Comparison of ENCODE assay signal across 14 cellular contexts in the genomic region with DNA sequence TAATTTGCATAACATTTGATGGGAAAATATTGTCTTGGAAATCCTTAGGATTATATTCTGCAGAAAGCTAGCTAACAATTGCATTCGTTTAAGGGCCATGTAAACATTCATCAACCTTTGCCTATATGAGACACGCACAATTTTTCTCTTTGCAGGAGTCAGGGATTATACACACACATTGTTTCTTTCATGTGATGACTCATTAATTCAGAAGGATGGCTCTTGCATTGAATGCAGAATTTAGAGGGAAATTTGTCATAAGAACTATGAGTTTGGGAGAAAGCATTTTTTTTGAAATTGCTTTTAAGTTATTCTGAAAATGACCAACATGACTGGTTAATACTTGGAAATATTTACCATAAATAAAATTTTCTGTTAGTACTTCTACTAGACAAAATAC.
DNase-seq lines count a peak whose midpoint lies in the region; ATAC-seq and TF ChIP-seq lines count a peak whose summit lies in the region.
"Had no signal": no experiment of that assay in that cellular context is flagged by ENCODE, and none has a peak within 500 bp of the region (broad histone marks: within the 10 kb centered on the region; RNA-seq: fewer than 3 reads in every experiment).

No MANE protein-coding gene starts in this region.

- H3K79me2 ChIP-seq in fibroblast of lung (ENCODE audit: control insufficient read depth, insufficient read depth, low read length), result no peaks in the 10 kb centered on the region

- H3K9ac ChIP-seq in adipocyte (ENCODE audit: low read length) (no peak overlapping the region), fibroblast of lung (ENCODE audit: insufficient read depth, low read length) (no peak overlapping the region)

- no peaks in the 10 kb centered on the region for H3K4me1 ChIP-seq in adipocyte (ENCODE audit: control insufficient read depth, insufficient read depth, low read length)
- H3K4me1 ChIP-seq in fibroblast of lung (ENCODE audit: control insufficient read depth, extremely low read depth, insufficient read depth, low read length), result no peaks in the 10 kb centered on the region
- H3K4me1 ChIP-seq: A549, Caco-2 had no signal

- no peak overlapping the region for H3K27ac ChIP-seq in fibroblast of lung (ENCODE audit: insufficient read depth, low read length)
- H3K27ac ChIP-seq: A549 had no signal

- no peak overlapping the region for H3K4me2 ChIP-seq in fibroblast of lung (ENCODE audit: extremely low read depth, insufficient read depth, low read length)
- H3K4me2 ChIP-seq: A549 had no signal

- H3K27me3 ChIP-seq in adipocyte (replicated peaks; ENCODE audit: control insufficient read depth, insufficient read depth, low read length) (no peaks in the 10 kb centered on the region), fibroblast of lung (ENCODE audit: control insufficient read depth, insufficient read depth, low read length) (no peaks in the 10 kb centered on the region)

- no peak for TF ChIP-seq CTCF in fibroblast of lung (conservative IDR thresholded peaks at IDR 0.05 in 1 of 2, IDR thresholded peaks at IDR 0.05 in 1 of 2; ENCODE audit: low read depth in 1 of 2, low read length in 2 of 2)

- no peaks in the 10 kb centered on the region for H3K9me3 ChIP-seq in adipocyte (ENCODE audit: control insufficient read depth, low read length)
- no peaks in the 10 kb centered on the region for H3K9me3 ChIP-seq in fibroblast of lung (ENCODE audit: control insufficient read depth, insufficient read depth, low read depth, low read length)
- H3K9me3 ChIP-seq: A549, Caco-2 had no signal

- peak; percentile 39 for DNase-seq in NCI-H69 (lab: John Stamatoyannopoulos, UW)
- peak; percentile 45 for DNase-seq in adipocyte (ENCODE audit: low read depth)
- DNase-seq in fibroblast of lung (ENCODE audit: low read depth in 2 of 2), result peak; percentile 1 to 15
- DNase-seq in NCI-H524 treated with DMSO at 0.1 percent for 48 hours (lab: John Stamatoyannopoulos, UW), result no peak
- no peak for DNase-seq in stimulated activated CD4-positive, alpha-beta T cell treated with anti-CD3 and anti-CD28 coated beads, Interleukin-2, amount 100 ng/mL, for 48 hours
- DNase-seq: Caco-2; CD8-positive, alpha-beta memory T cell; DND-41; GDM1; IMR-90 had no signal

- H4K20me1 ChIP-seq in fibroblast of lung (ENCODE audit: control insufficient read depth, extremely low read depth, insufficient read depth, low read length), result no peaks in the 10 kb centered on the region

- ATAC-seq in SK-N-SH treated with all-trans-retinoic acid at 6 μM for 48 hours, result no peak
- ATAC-seq in HG03135 (IDR thresholded peaks at IDR 0.05; ENCODE audit: unreplicated experiment), result no peak
- ATAC-seq: A549, HCT116 had no signal

- H3K4me3 ChIP-seq in adipocyte (ENCODE audit: low read length), result no peak overlapping the region
- no peak overlapping the region for H3K4me3 ChIP-seq in fibroblast of lung (replicated peaks in 1 of 4; ENCODE audit: control extremely low read depth in 1 of 4, insufficient read depth in 1 of 4, low read depth in 3 of 4, low read length in 4 of 4)
- H3K4me3 ChIP-seq: A549 had no signal

- H3K36me3 ChIP-seq in adipocyte (ENCODE audit: control insufficient read depth, insufficient read depth, low read length, severe bottlenecking) (no peaks in the 10 kb centered on the region), fibroblast of lung (ENCODE audit: control insufficient read depth, insufficient read depth, low read length) (no peaks in the 10 kb centered on the region)

- no peak overlapping the region for H2AFZ ChIP-seq in fibroblast of lung (ENCODE audit: low read length)

TF ChIP-seq in SK-N-SH treated with all-trans-retinoic acid at 6 μM for 48 hours, 23 proteins besides CTCF, POLR2A, EP300 and RAD21:
- TF ChIP-seq ZNF70 (CRISPR knock-in tag; IDR thresholded peaks at IDR 0.05) (no peak), ARNTL (CRISPR knock-in tag; IDR thresholded peaks at IDR 0.05; ENCODE audit: borderline replicate concordance, low read depth) (no peak), BACH2 (CRISPR knock-in tag; IDR thresholded peaks at IDR 0.05; ENCODE audit: borderline replicate concordance) (no peak), TCF4 (CRISPR knock-in tag; IDR thresholded peaks at IDR 0.05; ENCODE audit: borderline replicate concordance) (no peak), PPARA (CRISPR knock-in tag; IDR thresholded peaks at IDR 0.05; ENCODE audit: borderline replicate concordance) (no peak), ZNF565 (CRISPR knock-in tag; conservative IDR thresholded peaks at IDR 0.05; ENCODE audit: low read depth) (no peak), SNAI2 (CRISPR knock-in tag; IDR thresholded peaks at IDR 0.05) (no peak), ESRRG (CRISPR knock-in tag; IDR thresholded peaks at IDR 0.05) (no peak), RARB (CRISPR knock-in tag; IDR thresholded peaks at IDR 0.05) (no peak)
- TF ChIP-seq, protein P1, sequence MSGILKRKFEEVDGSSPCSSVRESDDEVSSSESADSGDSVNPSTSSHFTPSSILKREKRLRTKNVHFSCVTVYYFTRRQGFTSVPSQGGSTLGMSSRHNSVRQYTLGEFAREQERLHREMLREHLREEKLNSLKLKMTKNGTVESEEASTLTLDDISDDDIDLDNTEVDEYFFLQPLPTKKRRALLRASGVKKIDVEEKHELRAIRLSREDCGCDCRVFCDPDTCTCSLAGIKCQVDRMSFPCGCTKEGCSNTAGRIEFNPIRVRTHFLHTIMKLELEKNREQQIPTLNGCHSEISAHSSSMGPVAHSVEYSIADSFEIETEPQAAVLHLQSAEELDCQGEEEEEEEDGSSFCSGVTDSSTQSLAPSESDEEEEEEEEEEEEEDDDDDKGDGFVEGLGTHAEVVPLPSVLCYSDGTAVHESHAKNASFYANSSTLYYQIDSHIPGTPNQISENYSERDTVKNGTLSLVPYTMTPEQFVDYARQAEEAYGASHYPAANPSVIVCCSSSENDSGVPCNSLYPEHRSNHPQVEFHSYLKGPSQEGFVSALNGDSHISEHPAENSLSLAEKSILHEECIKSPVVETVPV (CRISPR knock-in tag; IDR thresholded peaks at IDR 0.05), result no peak
- TF ChIP-seq, protein P2, sequence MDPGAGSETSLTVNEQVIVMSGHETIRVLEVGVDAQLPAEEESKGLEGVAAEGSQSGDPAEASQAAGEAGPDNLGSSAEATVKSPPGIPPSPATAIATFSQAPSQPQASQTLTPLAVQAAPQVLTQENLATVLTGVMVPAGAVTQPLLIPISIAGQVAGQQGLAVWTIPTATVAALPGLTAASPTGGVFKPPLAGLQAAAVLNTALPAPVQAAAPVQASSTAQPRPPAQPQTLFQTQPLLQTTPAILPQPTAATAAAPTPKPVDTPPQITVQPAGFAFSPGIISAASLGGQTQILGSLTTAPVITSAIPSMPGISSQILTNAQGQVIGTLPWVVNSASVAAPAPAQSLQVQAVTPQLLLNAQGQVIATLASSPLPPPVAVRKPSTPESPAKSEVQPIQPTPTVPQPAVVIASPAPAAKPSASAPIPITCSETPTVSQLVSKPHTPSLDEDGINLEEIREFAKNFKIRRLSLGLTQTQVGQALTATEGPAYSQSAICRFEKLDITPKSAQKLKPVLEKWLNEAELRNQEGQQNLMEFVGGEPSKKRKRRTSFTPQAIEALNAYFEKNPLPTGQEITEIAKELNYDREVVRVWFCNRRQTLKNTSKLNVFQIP (CRISPR knock-in tag; IDR thresholded peaks at IDR 0.05; ENCODE audit: borderline replicate concordance, low read depth), result no peak

Comparison
In these comparisons a context has a peak if more than half of its experiments do, and no peak if none do; other contexts are left out.
1. DNase-seq: peak in NCI-H69 (single experiment), adipocyte (single experiment) and fibroblast of lung (2 of 2); none in NCI-H524 treated with DMSO at 0.1 percent for 48 hours (single experiment) and stimulated activated CD4-positive, alpha-beta T cell treated with anti-CD3 and anti-CD28 coated beads, Interleukin-2, amount 100 ng/mL, for 48 hours (0 of 2).